In the genomic region with DNA sequence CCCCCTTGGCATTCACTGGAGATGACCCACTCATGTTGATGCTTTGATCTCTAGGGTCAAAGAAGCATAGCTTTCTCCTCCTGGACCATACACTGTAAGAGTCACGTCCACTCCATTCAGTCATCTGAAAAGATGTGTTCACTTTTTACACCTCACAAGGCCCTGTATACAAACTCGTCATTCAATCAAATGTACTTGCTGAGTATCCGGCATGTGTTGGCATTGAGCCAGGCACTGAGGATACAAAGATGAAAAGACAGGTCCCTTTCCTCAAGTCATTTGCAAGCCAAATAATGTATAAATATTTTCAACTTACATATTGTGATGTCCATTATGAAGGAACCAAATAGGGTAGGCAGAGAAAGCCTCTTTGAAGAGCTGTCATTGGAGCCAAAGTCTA, we compare ENCODE assay signal across 2 cellular contexts.
TF ChIP-seq lines count a peak whose summit lies in the region.

No MANE protein-coding gene starts in this region.

TF ChIP-seq in HepG2, 621 proteins besides CTCF, POLR2A, EP300 and RAD21:
- TF ChIP-seq LCORL (IDR thresholded peaks at IDR 0.05): peak; percentile 88
- TF ChIP-seq LCORL (CRISPR knock-in tag; IDR thresholded peaks at IDR 0.05): no peak
- TF ChIP-seq ZNF709 (CRISPR knock-in tag; IDR thresholded peaks at IDR 0.05): no peak
- 0 out of 2 replicates have a peak, but pooled peaks have one; percentile 19 for TF ChIP-seq CREB1 (IDR thresholded peaks at IDR 0.05)
- no peak for TF ChIP-seq CREB1 (CRISPR knock-in tag; IDR thresholded peaks at IDR 0.05)

TF ChIP-seq in K562, 482 proteins besides CTCF, POLR2A, EP300 and RAD21:
- TF ChIP-seq HMG20A (CRISPR knock-in tag; conservative IDR thresholded peaks at IDR 0.05) (no peak), ZFPM2 (CRISPR knock-in tag; IDR thresholded peaks at IDR 0.05) (no peak), NFIC (IDR thresholded peaks at IDR 0.05) (peak; percentile 89), NFIX (CRISPR knock-in tag; IDR thresholded peaks at IDR 0.05; ENCODE audit: low read depth) (peak; percentile 56), NELFE (IDR thresholded peaks at IDR 0.05; ENCODE audit: insufficient read depth, insufficient read length) (no peak), POLR2H (tag; IDR thresholded peaks at IDR 0.05; ENCODE audit: low read depth) (no peak)
- TF ChIP-seq, protein P1, sequence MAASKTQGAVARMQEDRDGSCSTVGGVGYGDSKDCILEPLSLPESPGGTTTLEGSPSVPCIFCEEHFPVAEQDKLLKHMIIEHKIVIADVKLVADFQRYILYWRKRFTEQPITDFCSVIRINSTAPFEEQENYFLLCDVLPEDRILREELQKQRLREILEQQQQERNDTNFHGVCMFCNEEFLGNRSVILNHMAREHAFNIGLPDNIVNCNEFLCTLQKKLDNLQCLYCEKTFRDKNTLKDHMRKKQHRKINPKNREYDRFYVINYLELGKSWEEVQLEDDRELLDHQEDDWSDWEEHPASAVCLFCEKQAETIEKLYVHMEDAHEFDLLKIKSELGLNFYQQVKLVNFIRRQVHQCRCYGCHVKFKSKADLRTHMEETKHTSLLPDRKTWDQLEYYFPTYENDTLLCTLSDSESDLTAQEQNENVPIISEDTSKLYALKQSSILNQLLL (CRISPR knock-in tag; IDR thresholded peaks at IDR 0.05; ENCODE audit: borderline replicate concordance): no peak
- TF ChIP-seq, protein P2, sequence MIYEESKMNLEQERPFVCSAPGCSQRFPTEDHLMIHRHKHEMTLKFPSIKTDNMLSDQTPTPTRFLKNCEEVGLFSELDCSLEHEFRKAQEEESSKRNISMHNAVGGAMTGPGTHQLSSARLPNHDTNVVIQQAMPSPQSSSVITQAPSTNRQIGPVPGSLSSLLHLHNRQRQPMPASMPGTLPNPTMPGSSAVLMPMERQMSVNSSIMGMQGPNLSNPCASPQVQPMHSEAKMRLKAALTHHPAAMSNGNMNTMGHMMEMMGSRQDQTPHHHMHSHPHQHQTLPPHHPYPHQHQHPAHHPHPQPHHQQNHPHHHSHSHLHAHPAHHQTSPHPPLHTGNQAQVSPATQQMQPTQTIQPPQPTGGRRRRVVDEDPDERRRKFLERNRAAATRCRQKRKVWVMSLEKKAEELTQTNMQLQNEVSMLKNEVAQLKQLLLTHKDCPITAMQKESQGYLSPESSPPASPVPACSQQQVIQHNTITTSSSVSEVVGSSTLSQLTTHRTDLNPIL (CRISPR knock-in tag; IDR thresholded peaks at IDR 0.05): no peak
